In the genomic region with DNA sequence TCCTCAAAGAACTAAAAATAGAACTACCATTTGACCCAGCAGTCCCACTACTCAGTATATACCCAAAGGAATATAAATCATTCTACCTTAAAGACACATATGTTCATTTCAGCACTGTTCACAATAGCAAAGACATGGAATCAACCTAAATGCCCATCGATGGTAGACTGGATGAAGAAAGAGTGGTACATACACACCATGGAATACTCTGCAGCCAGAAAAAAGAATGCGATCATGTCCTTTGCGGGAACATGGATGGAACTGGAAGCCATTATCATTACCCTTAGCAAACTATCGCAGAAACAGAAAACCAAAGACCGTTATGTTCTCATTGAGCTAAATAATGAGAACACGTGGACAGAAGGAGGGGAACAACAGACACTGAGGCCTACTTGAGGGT, we compare ENCODE assay signal across 23 cellular contexts.
"Had no signal": no experiment of that assay in that cellular context is flagged by ENCODE, and none has a peak within 500 bp of the region (broad histone marks: within the 10 kb centered on the region; RNA-seq: fewer than 3 reads in every experiment).

No MANE protein-coding gene starts in this region.

- H3K4me1 ChIP-seq: foreskin keratinocyte, left lung, lower lobe of right lung had no signal

- ATAC-seq: foreskin keratinocyte, gastroesophageal sphincter, heart right ventricle, left cardiac atrium, left lung, left ventricle myocardium superior, lower lobe of right lung, mucosa of descending colon had no signal

- DNase-seq: dermis blood vessel endothelial cell; dorsolateral prefrontal cortex; effector CD4-positive, alpha-beta T cell; effector memory CD4-positive, alpha-beta T cell; foreskin keratinocyte; glutamatergic neuron; head of caudate nucleus; heart right ventricle; hippocampal formation; left cardiac atrium; left lung; left ventricle myocardium superior; lower lobe of right lung; mesenchymal stem cell; mucosa of descending colon; naive B cell had no signal

- H3K4me3 ChIP-seq: coronary artery, dorsolateral prefrontal cortex, esophagus muscularis mucosa, gastroesophageal sphincter, heart right ventricle, left lung, lower lobe of right lung, mucosa of descending colon had no signal

- H3K27me3 ChIP-seq: dorsolateral prefrontal cortex, esophagus muscularis mucosa, foreskin keratinocyte, gastroesophageal sphincter, heart right ventricle, left lung had no signal

- H3K27ac ChIP-seq: coronary artery, foreskin keratinocyte, heart right ventricle, left lung, lower lobe of right lung had no signal

- H3K9me3 ChIP-seq: esophagus muscularis mucosa, left lung, lower lobe of right lung, mucosa of descending colon had no signal

- FAIRE-seq: colon, endothelial cell of umbilical vein, islet of Langerhans, keratinocyte had no signal

- H3K36me3 ChIP-seq: lower lobe of right lung had no signal
